In genomic region chr1:207034998-207035397, GRCh38 we compare ENCODE assay signal across 17 cellular contexts. TPM values are rescaled to one million over a fixed set of nuclear protein-coding genes. Genes with fewer than 3 reads are reported as not detected.
DNase-seq lines count a peak whose midpoint lies in the region; ATAC-seq, FAIRE-seq and TF ChIP-seq lines count a peak whose summit lies in the region.
"Had no signal": no experiment of that assay in that cellular context is flagged by ENCODE, and none has a peak within 500 bp of the region (broad histone marks: within the 10 kb centered on the region; RNA-seq: fewer than 3 reads in every experiment).

No MANE protein-coding gene starts in this region.

- H3K36me3 ChIP-seq in HEK293 (ENCODE audit: control insufficient read depth in 2 of 2, insufficient read depth in 1 of 2, low read length in 2 of 2) (no peaks in the 10 kb centered on the region), sigmoid colon (no peaks in the 10 kb centered on the region), pancreas (no peaks in the 10 kb centered on the region), lower lobe of right lung (no peaks in the 10 kb centered on the region)
- H3K36me3 ChIP-seq: BE2C, colonic mucosa, neutrophil had no signal

- no peaks in the 10 kb centered on the region for H3K27me3 ChIP-seq in sigmoid colon
- H3K27me3 ChIP-seq in pancreas, result no peaks in the 10 kb centered on the region
- H3K27me3 ChIP-seq in lower lobe of right lung (ENCODE audit: low read depth), result no peaks in the 10 kb centered on the region
- H3K27me3 ChIP-seq: colonic mucosa had no signal

- H3K27ac ChIP-seq in HEK293 (ENCODE audit: extremely low read depth, low read depth, low read length), result no peak overlapping the region
- H3K27ac ChIP-seq in sigmoid colon, result no peak overlapping the region
- H3K27ac ChIP-seq in pancreas, result no peak overlapping the region
- no peak overlapping the region for H3K27ac ChIP-seq in lower lobe of right lung
- H3K27ac ChIP-seq: colonic mucosa, neutrophil had no signal

- TF ChIP-seq POLR2A in sigmoid colon (IDR thresholded peaks at IDR 0.05), result no peak

- intact Hi-C loops in sigmoid colon (cut with DNase I) (no loop called here), pancreas (cut with DNase I) (no loop called here), lower lobe of right lung (cut with DNase I) (no loop called here)

- DNase-seq in ACHN (peak; percentile 57), T1000 (lab: John Stamatoyannopoulos, UW) (peak; percentile 24), hepatic stellate cell (ENCODE audit: low spot score) (peak; percentile 44), hippocampal formation (lab: John Stamatoyannopoulos, UW) (no peak), sigmoid colon (no peak), pancreas (no peak), lower lobe of right lung (no peak)
- DNase-seq: activated CD4-positive, alpha-beta T cell treated with anti-CD3 and anti-CD28 coated beads, Interleukin-2, amount 50 U/mL, for 1 hour; activated naive CD4-positive, alpha-beta T cell treated with anti-CD3 and anti-CD28 coated beads, Interleukin-2, amount 50 U/mL, for 16 hours; BE2C; colonic mucosa; left ventricle myocardium superior; NCI-H526; stimulated activated CD8-positive, alpha-beta memory T cell treated with anti-CD3 and anti-CD28 coated beads, Interleukin-4, amount 100 ng/mL, for 48 hours had no signal

- H3K4me1 ChIP-seq in HEK293 (ENCODE audit: control insufficient read depth, insufficient read depth, low read length) (no peaks in the 10 kb centered on the region), sigmoid colon (no peaks in the 10 kb centered on the region), pancreas (peaks cover 9 to 23% (median 16%) of the 10 kb centered on the region in 3 donors), lower lobe of right lung (no peaks in the 10 kb centered on the region)
- H3K4me1 ChIP-seq: BE2C, colonic mucosa had no signal

- no peak for TF ChIP-seq EP300 in sigmoid colon (IDR thresholded peaks at IDR 0.05)

- ATAC-seq in pancreas (no peak), lower lobe of right lung (no peak)
- ATAC-seq: left ventricle myocardium superior had no signal

- CTCF ChIA-PET in HEK293 (lab: Yijun Ruan, JAX), result interaction anchor here (0.7 kb wide), 1 partner anchor 402 kb away, joined by 3 read pairs; no protein-coding TSS in a partner anchor

- H3K4me3 ChIP-seq in HEK293 (ENCODE audit: low read depth, low read length) (no peak overlapping the region), sigmoid colon (no peak overlapping the region), pancreas (no peak overlapping the region), lower lobe of right lung (no peak overlapping the region)
- H3K4me3 ChIP-seq: colonic mucosa had no signal

- FAIRE-seq in pancreas (lab: Jason Lieb, UNC), result no peak
- FAIRE-seq: G401.6 had no signal

- POLR2A ChIA-PET in HEK293 (lab: Yijun Ruan, JAX), result no interaction called here

- no peak for TF ChIP-seq CTCF in HEK293 (tag by site-specific recombination; IDR thresholded peaks at IDR 0.05)
- TF ChIP-seq CTCF in sigmoid colon (IDR thresholded peaks at IDR 0.05), result no peak
- no peak for TF ChIP-seq CTCF in pancreas (IDR thresholded peaks at IDR 0.05)
- no peak for TF ChIP-seq CTCF in lower lobe of right lung (IDR thresholded peaks at IDR 0.05)

- in situ Hi-C loops in ACHN (cut with HindIII; ENCODE audit: low pct_ligation_motif_present, low pct_unique_long_range_greater_than_20kb, low sequenced_read_pairs), result no loop called here

- H3K9me3 ChIP-seq in HEK293 (ENCODE audit: control insufficient read depth, insufficient read depth, low read depth, low read length) (no peaks in the 10 kb centered on the region), sigmoid colon (no peaks in the 10 kb centered on the region), pancreas (no peaks in the 10 kb centered on the region), lower lobe of right lung (no peaks in the 10 kb centered on the region)
- H3K9me3 ChIP-seq: BE2C, colonic mucosa, neutrophil had no signal

TF ChIP-seq in HEK293, 187 proteins besides CTCF, POLR2A, EP300 and RAD21:
- no peak for TF ChIP-seq REPIN1 (tag by site-specific recombination; IDR thresholded peaks at IDR 0.05; ENCODE audit: low read depth)
- no peak for TF ChIP-seq ZNF140 (tag by site-specific recombination; IDR thresholded peaks at IDR 0.05)
- 0 out of 2 replicates have a peak, but pooled peaks have one; percentile 8 for TF ChIP-seq ZNF184 (tag by site-specific recombination; IDR thresholded peaks at IDR 0.05)
- no peak for TF ChIP-seq ZSCAN18 (tag by site-specific recombination; IDR thresholded peaks at IDR 0.05)
- peak; percentile 70 for TF ChIP-seq SP7 (tag by site-specific recombination; IDR thresholded peaks at IDR 0.05)

RNA-seq across cellular contexts. Expression of gene C1orf116, which starts 2.4 kb away (rescaled TPM):
- total RNA-seq in sigmoid colon (under 1 TPM in 3 of 4 donors, not detected in 1; 0.14 to 0.36 (median 0.28) TPM), pancreas (10 to 100 TPM in 4 of 6 donors, 1 to 10 TPM in 2; 7.8 to 26.9 (median 10.1) TPM), lower lobe of right lung (123 TPM)
- polyA plus RNA-seq in sigmoid colon (10 to 100 TPM in 1 of 3 donors, 1 to 10 TPM in 2; 7.8 to 22.4 (median 8.9) TPM), pancreas (10 to 100 TPM in 1 of 2 donors, 1 to 10 TPM in 1; 9.4 to 11.7 TPM)

RNA-seq across cellular contexts. Expression of gene YOD1, which starts 16.0 kb away (rescaled TPM):
- total RNA-seq in sigmoid colon (1 to 10 TPM; 5.2 to 7.8 (median 7.3) TPM), pancreas (1 to 10 TPM; 1.8 to 4.0 (median 2.3) TPM), lower lobe of right lung (7.9 TPM)
- polyA plus RNA-seq in sigmoid colon (1 to 10 TPM; 1.2 to 3.2 (median 2.5) TPM), pancreas (1 to 10 TPM; 1.1 to 2.4 TPM)

RNA-seq across cellular contexts. Expression of gene PFKFB2, which starts 18.1 kb away (rescaled TPM):
- total RNA-seq in sigmoid colon (1 to 10 TPM; 5.0 to 7.8 (median 5.5) TPM), pancreas (10 to 100 TPM in 3 of 6 donors, 1 to 10 TPM in 3; 4.4 to 19.6 (median 9.9) TPM), lower lobe of right lung (41.5 TPM)
- polyA plus RNA-seq in sigmoid colon (10 to 100 TPM; 15.6 to 24.9 (median 18.7) TPM), pancreas (10 to 100 TPM in 1 of 2 donors, 1 to 10 TPM in 1; 8.0 to 28.5 TPM)

RNA-seq across cellular contexts. Expression of gene C4BPB, which starts 53.7 kb away (rescaled TPM):
- total RNA-seq in sigmoid colon (1 to 10 TPM in 1 of 4 donors, under 1 TPM in 2, not detected in 1; 0.71 to 2.2 (median 0.82) TPM), pancreas (1 to 10 TPM; 1.6 to 6.3 (median 3.1) TPM), lower lobe of right lung (10.4 TPM)
- polyA plus RNA-seq in sigmoid colon (10 to 100 TPM in 1 of 3 donors, 1 to 10 TPM in 2; 6.0 to 33.7 (median 6.2) TPM), pancreas (10 to 100 TPM in 1 of 2 donors, 1 to 10 TPM in 1; 7.0 to 34.1 TPM)
- total RNA-seq: left ventricle myocardium superior had no signal

Comparison
In these comparisons a context has a peak if more than half of its experiments do, and no peak if none do; other contexts are left out.
1. DNase-seq: peak in ACHN (single experiment), T1000 (single experiment) and hepatic stellate cell (single experiment); none in hippocampal formation (0 of 2), sigmoid colon (single experiment), pancreas (0 of 6) and lower lobe of right lung (single experiment).
2. RNA of gene C1orf116, which starts 2.4 kb away (total RNA-seq): 123 TPM in lower lobe of right lung (single experiment) and 7.8 to 26.9 TPM in pancreas; 0.14 to 0.36 TPM in sigmoid colon; every median in the first group is over 4 times any median in the second.